9 cellular contexts compared by ENCODE assay signal in genomic region chr1:32350785-32351076, GRCh38. TPM values are rescaled to one million over a fixed set of nuclear protein-coding genes. Genes with fewer than 3 reads are reported as not detected.
DNase-seq lines count a peak whose midpoint lies in the region; ATAC-seq and TF ChIP-seq lines count a peak whose summit lies in the region.
"Had no signal": no experiment of that assay in that cellular context is flagged by ENCODE, and none has a peak within 500 bp of the region (broad histone marks: within the 10 kb centered on the region; RNA-seq: fewer than 3 reads in every experiment).

No MANE protein-coding gene starts in this region.

- RAD21 ChIA-PET in HCT116 (lab: Charles Lee; ENCODE audit: low non-redundant PET in 1 of 2, low total read pairs in 2 of 2, uncharacterized antibody in 2 of 2, unreplicated experiment in 2 of 2): no interaction called here

- intact Hi-C loops in HCT116 (cut with micrococcal nuclease): no loop called here

- ATAC-seq in HCT116: no peak
- ATAC-seq in WTC11: no peak
- ATAC-seq in GM21515 (IDR thresholded peaks at IDR 0.05; ENCODE audit: unreplicated experiment): no peak

- H3K36me3 ChIP-seq in HCT116 (ENCODE audit: control insufficient read depth in 1 of 2, insufficient read depth in 2 of 2, low read length in 2 of 2) (no peaks in the 10 kb centered on the region), smooth muscle cell (ENCODE audit: low read depth) (no peaks in the 10 kb centered on the region)

- no peak for TF ChIP-seq POLR2A in HCT116 (IDR thresholded peaks at IDR 0.05; ENCODE audit: borderline replicate concordance, extremely low read depth, insufficient read depth, insufficient read length)

- H3K9me3 Mint-ChIP-seq in WTC11 (peaks cover 11% of the 10 kb centered on the region), glutamatergic neuron (ENCODE audit: unreplicated experiment) (peaks cover 12% of the 10 kb centered on the region)

- H3K9ac ChIP-seq in HCT116 (ENCODE audit: low read length) (no peak overlapping the region), smooth muscle cell (ENCODE audit: low read depth) (no peak overlapping the region)

- H3K4me1 ChIP-seq in HCT116 (ENCODE audit: control insufficient read depth in 1 of 2, insufficient read depth in 2 of 2, low read length in 2 of 2) (peaks cover 5 to 21% of the 10 kb centered on the region in 2 experiments; a peak in 3 of 4 replicates), smooth muscle cell (ENCODE audit: low read depth) (peaks cover 19% of the 10 kb centered on the region)

- no peaks in the 10 kb centered on the region for H3K9me2 ChIP-seq in HCT116 (ENCODE audit: insufficient read depth)

- no peaks in the 10 kb centered on the region for H3K27me3 ChIP-seq in HCT116 (ENCODE audit: insufficient read depth, low read length)
- no peaks in the 10 kb centered on the region for H3K27me3 ChIP-seq in smooth muscle cell (ENCODE audit: low read depth)

- H3K27ac Mint-ChIP-seq in WTC11 (no peak overlapping the region), glutamatergic neuron (ENCODE audit: unreplicated experiment) (peak overlapping the region; percentile 90)

- no peak for DNase-seq in HCT116 (ENCODE audit: low read depth, low spot score)
- DNase-seq in WTC11 (ENCODE audit: low spot score): no peak
- no peak for DNase-seq in glutamatergic neuron
- DNase-seq in smooth muscle cell (lab: John Stamatoyannopoulos, UW; ENCODE audit: unreplicated experiment): no peak
- DNase-seq in hypothalamus (lab: John Stamatoyannopoulos, UW): no peak
- DNase-seq in stimulated activated CD4-positive, alpha-beta T cell treated with anti-CD3 and anti-CD28 coated beads, Interleukin-4, amount 100 ng/mL, for 4 hours: no peak
- no peak for DNase-seq in SHP77 treated with DMSO at 0.1 percent for 48 hours (lab: John Stamatoyannopoulos, UW)

- H3K36me3 Mint-ChIP-seq in WTC11 (peaks cover 11% of the 10 kb centered on the region), glutamatergic neuron (ENCODE audit: unreplicated experiment) (peaks cover 4% of the 10 kb centered on the region)

- peaks cover 20% of the 10 kb centered on the region for H3F3A ChIP-seq in smooth muscle cell (ENCODE audit: low read depth)

- H3K27me3 Mint-ChIP-seq in WTC11 (ENCODE audit: low read depth): peaks cover 63% of the 10 kb centered on the region
- peaks cover 23% of the 10 kb centered on the region for H3K27me3 Mint-ChIP-seq in glutamatergic neuron (ENCODE audit: unreplicated experiment)

- TF ChIP-seq RAD21 in HCT116 (IDR thresholded peaks at IDR 0.05; ENCODE audit: low read depth): no peak

- BruUV-seq in HCT116 (replicated peaks; lab: Mats Ljungman, UMichigan): no TSS peak

- H3K4me3 Mint-ChIP-seq in WTC11 (peak overlapping the region; percentile 80; the same call in 1 of the 2 replicates), glutamatergic neuron (ENCODE audit: unreplicated experiment) (peak overlapping the region; percentile 58)

- H3K27ac ChIP-seq in HCT116 (ENCODE audit: low read depth, low read length): peak overlapping the region; percentile 60
- H3K27ac ChIP-seq in smooth muscle cell (ENCODE audit: low read depth): no peak overlapping the region

- no peaks in the 10 kb centered on the region for H3K9me3 ChIP-seq in HCT116 (ENCODE audit: control insufficient read depth in 1 of 2, insufficient read depth in 1 of 2, low read depth in 1 of 2, low read length in 2 of 2)
- H3K9me3 ChIP-seq in smooth muscle cell (replicated peaks; ENCODE audit: low read depth): no peaks in the 10 kb centered on the region

- no peak overlapping the region for H2AFZ ChIP-seq in HCT116 (ENCODE audit: low read depth, low read length, poor library complexity, severe bottlenecking)
- H2AFZ ChIP-seq in smooth muscle cell (ENCODE audit: low read depth): no peak overlapping the region

- POLR2A ChIA-PET in HCT116 (lab: Charles Lee) (interaction anchor here (1.1 to 2.7 kb wide), 3 partner anchors 14 to 17 kb away, joined by 3 to 18 read pairs (median 4); partner anchors contain the start of gene MARCKSL1), WTC11 (lab: Charles Lee) (interaction anchor here (1.0 to 1.7 kb wide), 3 partner anchors 12 to 102 kb away, joined by 4 to 8 read pairs (median 5); partner anchors contain the start of genes FAM229A, MARCKSL1 and TSSK3)

- CTCF ChIA-PET in HCT116 (lab: Charles Lee) (interaction anchor here (1.3 to 2.4 kb wide), 2 partner anchors 14 to 43 kb away, joined by 4 to 8 read pairs; partner anchors contain the start of genes BSDC1 and MARCKSL1), WTC11 (lab: Charles Lee) (interaction anchor here (0.6 to 2.1 kb wide), 12 partner anchors 9 to 242 kb away, joined by 3 to 21 read pairs (median 6); partner anchors contain the start of genes BSDC1 and MARCKSL1)

- WGBS in smooth muscle cell (ENCODE audit: low lambda C conversion rate): 72% methylated on average over 6 of the region's 6 CpGs

- H3K4me1 Mint-ChIP-seq in WTC11 (peaks cover 18% of the 10 kb centered on the region), glutamatergic neuron (ENCODE audit: low read depth, unreplicated experiment) (peaks cover 36% of the 10 kb centered on the region)

- no peak for TF ChIP-seq CTCF in HCT116 (IDR thresholded peaks at IDR 0.05 in 2 of 3, conservative IDR thresholded peaks at IDR 0.05 in 1 of 3; ENCODE audit: borderline replicate concordance in 1 of 3, insufficient read depth in 1 of 3, low read depth in 2 of 3, low read length in 2 of 3)
- TF ChIP-seq CTCF in WTC11 (IDR thresholded peaks at IDR 0.05): no peak
- TF ChIP-seq CTCF in glutamatergic neuron (IDR thresholded peaks at IDR 0.05; ENCODE audit: partially characterized antibody, unreplicated experiment): no peak
- TF ChIP-seq CTCF in smooth muscle cell (IDR thresholded peaks at IDR 0.05; ENCODE audit: borderline replicate concordance, insufficient read depth, poor library complexity, severe bottlenecking): no peak

- H3K79me2 ChIP-seq in HCT116 (ENCODE audit: insufficient read depth, low read length): no peaks in the 10 kb centered on the region
- no peaks in the 10 kb centered on the region for H3K79me2 ChIP-seq in smooth muscle cell (ENCODE audit: low read depth)

- H4K20me1 ChIP-seq in HCT116 (ENCODE audit: insufficient read depth): no peaks in the 10 kb centered on the region
- no peaks in the 10 kb centered on the region for H4K20me1 ChIP-seq in smooth muscle cell (ENCODE audit: low read depth)

- H3K4me3 ChIP-seq in HCT116 (replicated peaks in 1 of 2; ENCODE audit: low read depth in 1 of 2, low read length in 2 of 2) (no peak overlapping the region), smooth muscle cell (peak overlapping the region; percentile 81)

- peak overlapping the region; percentile 90; the same call in 1 of the 2 replicates for H3K4me2 ChIP-seq in HCT116 (ENCODE audit: low read length)
- peak overlapping the region; percentile 99 for H3K4me2 ChIP-seq in smooth muscle cell

TF ChIP-seq in HCT116, 20 proteins besides CTCF, POLR2A, EP300 and RAD21 (continues in another document):
- no peak for TF ChIP-seq MAX (IDR thresholded peaks at IDR 0.05)

TF ChIP-seq in WTC11, 78 proteins besides CTCF, POLR2A, EP300 and RAD21:
- no peak for TF ChIP-seq NFYB (CRISPR knock-in tag; conservative IDR thresholded peaks at IDR 0.05; ENCODE audit: low read depth)
- 0 out of 2 replicates have a peak, but pooled peaks have one; percentile 1 for TF ChIP-seq FOXP4 (CRISPR knock-in tag; IDR thresholded peaks at IDR 0.05)
- TF ChIP-seq ETV6 (CRISPR knock-in tag; IDR thresholded peaks at IDR 0.05): peak; percentile 70; the same call in 1 of the 2 replicates

RNA-seq across cellular contexts. Expression of gene FAM229A, which starts 11.6 kb away (rescaled TPM):
- total RNA-seq in HCT116 (2021; ENCODE audit: unreplicated experiment) (16.1 TPM), WTC11 (2021) (6.7 to 10.4 TPM (median 9.4 TPM) in 3 replicates), glutamatergic neuron (ENCODE audit: unreplicated experiment) (21.8 TPM), smooth muscle cell (1.6 and 10.0 TPM in 2 replicates)
- 6.8 and 8.1 TPM in 2 replicates for polyA plus RNA-seq in HCT116 (2012)
- 9.6 and 11.1 TPM in 2 replicates for polyA plus RNA-seq in smooth muscle cell

RNA-seq across cellular contexts. Expression of gene TSSK3, which starts 11.6 kb away (rescaled TPM):
- total RNA-seq in HCT116 (2021; ENCODE audit: unreplicated experiment) (1.6 TPM), WTC11 (2021) (1.2 to 2.9 TPM (median 1.7 TPM) in 3 replicates), glutamatergic neuron (ENCODE audit: unreplicated experiment) (1.6 TPM), smooth muscle cell (not detected in 2 replicates)
- polyA plus RNA-seq in HCT116 (2012): 3.5 and 3.8 TPM in 2 replicates
- 0.31 and 1.3 TPM in 2 replicates for polyA plus RNA-seq in smooth muscle cell
- total RNA-seq: HT1080 had no signal

RNA-seq across cellular contexts. Expression of gene MARCKSL1, which starts 14.7 kb away (rescaled TPM):
- 127 TPM for total RNA-seq in HCT116 (2021; ENCODE audit: unreplicated experiment)
- 69.6 and 89.3 TPM in 2 replicates for polyA plus RNA-seq in HCT116 (2012)
- 442 to 450 TPM (median 443 TPM) in 3 replicates for total RNA-seq in WTC11 (2021)
- total RNA-seq in glutamatergic neuron (ENCODE audit: unreplicated experiment): 912 TPM
- 108 and 126 TPM in 2 replicates for total RNA-seq in smooth muscle cell
- polyA plus RNA-seq in smooth muscle cell: 358 and 389 TPM in 2 replicates

RNA-seq across cellular contexts. Expression of gene BSDC1, which starts 43.5 kb away (rescaled TPM):
- total RNA-seq in HCT116 (2021; ENCODE audit: unreplicated experiment) (47.0 TPM), WTC11 (2021) (42.4 to 44.3 TPM (median 43.6 TPM) in 3 replicates), glutamatergic neuron (ENCODE audit: unreplicated experiment) (161 TPM), smooth muscle cell (57.3 and 63.4 TPM in 2 replicates)
- polyA plus RNA-seq in HCT116 (2012): 31.7 and 33.3 TPM in 2 replicates
- 45.4 and 53.7 TPM in 2 replicates for polyA plus RNA-seq in smooth muscle cell

RNA-seq across cellular contexts. Expression of gene HDAC1, which starts 58.8 kb away (rescaled TPM):
- total RNA-seq in HCT116 (2021; ENCODE audit: unreplicated experiment) (232 TPM), WTC11 (2021) (108 to 120 TPM (median 119 TPM) in 3 replicates), glutamatergic neuron (ENCODE audit: unreplicated experiment) (36.9 TPM), smooth muscle cell (29.3 and 40.5 TPM in 2 replicates)
- polyA plus RNA-seq in HCT116 (2012): 195 and 233 TPM in 2 replicates
- polyA plus RNA-seq in smooth muscle cell: 48.8 and 51.7 TPM in 2 replicates
